Comparison of ENCODE assay signal across 7 cellular contexts in genomic region chr1:118013938-118014337, GRCh38.
"Had no signal": no experiment of that assay in that cellular context is flagged by ENCODE, and none has a peak within 500 bp of the region (broad histone marks: within the 10 kb centered on the region; RNA-seq: fewer than 3 reads in every experiment).

No MANE protein-coding gene starts in this region.

- DNase-seq: IMR-90, KBM-7, KG1 had no signal

- FAIRE-seq: HepG2, HTR-8/SVneo had no signal

- H3K9ac ChIP-seq: KMS-11 had no signal

- H3K27ac ChIP-seq: HL-60, KMS-11 had no signal

- ATAC-seq: HepG2 had no signal

- H3K4me2 ChIP-seq: KMS-11 had no signal
